24 cellular contexts compared by ENCODE assay signal in genomic region chr2:44879269-44880124, GRCh38.
"Had no signal": no experiment of that assay in that cellular context is flagged by ENCODE, and none has a peak within 500 bp of the region (broad histone marks: within the 10 kb centered on the region; RNA-seq: fewer than 3 reads in every experiment).

No MANE protein-coding gene starts in this region.

- H3K4me3 ChIP-seq: ascending aorta, body of pancreas, K562, PC-9 had no signal

- H3K4me1 ChIP-seq: ascending aorta, body of pancreas had no signal

- H3K4me2 ChIP-seq: PC-9 had no signal

- H3K9me3 ChIP-seq: ascending aorta, body of pancreas had no signal

- H3K27ac ChIP-seq: ascending aorta, body of pancreas, PC-9 had no signal

- H3K27me3 ChIP-seq: ascending aorta had no signal

- DNase-seq: activated CD4-positive, alpha-beta T cell treated with anti-CD3 and anti-CD28 coated beads for 1 hour; activated CD4-positive, alpha-beta T cell treated with anti-CD3 and anti-CD28 coated beads, Interleukin-2, amount 10 ng/mL, durations not matched to agents 24 days and 14 days; activated CD4-positive, alpha-beta T cell treated with anti-CD3 and anti-CD28 coated beads, Interleukin-2, amount 50 U/mL, for 48 hours; activated CD8-positive, alpha-beta memory T cell treated with anti-CD3 and anti-CD28 coated beads, Interleukin-2, amount 10 ng/mL, durations not matched to agents 7 days and 5 days; activated effector memory CD4-positive, alpha-beta T cell treated with Interleukin-2 at 50 U/mL for 16 hours; activated naive CD4-positive, alpha-beta T cell; activated naive CD8-positive, alpha-beta T cell treated with anti-CD3 and anti-CD28 coated beads, Interleukin-2, amount 50 U/mL, for 24 hours; activated T-cell treated with anti-CD3 and anti-CD28 coated beads, Interleukin-2, amount 50 U/mL, for 24 hours; amniotic stem cell; body of pancreas; Karpas-422; NCI-H1436 treated with DMSO at 0.1 percent for 48 hours; NCI-H1930; NCI-H2171 treated with DMSO at 0.1 percent for 48 hours; NCI-H510A treated with DMSO at 0.1 percent for 48 hours; NCI-H69; PC-9; SHP77 treated with DMSO at 0.1 percent for 48 hours; T-cell; T-helper 2 cell; T1000 had no signal

- H2AFZ ChIP-seq: PC-9 had no signal

- ATAC-seq: activated CD8-positive, alpha-beta memory T cell treated with anti-CD3 and anti-CD28 coated beads, Interleukin-2, amount 10 ng/mL, durations not matched to agents 7 days and 5 days; activated naive CD4-positive, alpha-beta T cell treated with anti-CD3 and anti-CD28 coated beads, Interleukin-2, amount 50 U/mL, for 72 hours; activated naive CD8-positive, alpha-beta T cell treated with anti-CD3 and anti-CD28 coated beads, Interleukin-2, amount 50 U/mL, for 24 hours; body of pancreas; K562; T-cell had no signal

- H3K36me3 ChIP-seq: ascending aorta had no signal
